Comparison of ENCODE assay signal across 12 cellular contexts in the genomic region with DNA sequence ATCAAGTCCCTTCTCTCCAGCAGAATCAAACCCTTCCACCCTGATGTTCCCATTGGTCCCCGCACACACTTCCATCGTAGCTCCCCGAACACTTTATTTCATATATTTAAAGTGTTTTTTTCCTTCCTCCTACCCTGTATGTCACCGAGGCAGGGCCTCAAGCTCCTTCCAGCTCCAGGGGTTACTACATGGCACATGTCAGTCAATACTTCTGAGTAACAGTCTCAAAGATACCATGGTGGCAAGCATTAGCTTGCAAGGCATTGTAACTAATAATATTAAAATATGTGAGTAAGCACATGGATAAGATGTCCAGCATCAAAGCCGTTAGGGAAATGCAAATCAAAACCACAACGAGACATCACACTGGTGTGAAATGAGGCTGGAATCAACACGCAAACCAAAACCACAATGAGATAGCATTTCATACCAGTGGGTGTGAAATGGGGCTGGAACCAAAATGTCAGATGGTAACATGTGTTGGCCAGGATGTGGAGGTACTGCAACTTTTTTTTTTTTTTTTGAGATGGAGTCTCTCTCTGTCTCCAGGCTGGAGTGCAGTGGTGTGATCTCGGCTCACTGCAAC.
DNase-seq lines count a peak whose midpoint lies in the region; ATAC-seq and TF ChIP-seq lines count a peak whose summit lies in the region.
"Had no signal": no experiment of that assay in that cellular context is flagged by ENCODE, and none has a peak within 500 bp of the region (broad histone marks: within the 10 kb centered on the region; RNA-seq: fewer than 3 reads in every experiment).

No MANE protein-coding gene starts in this region.

- no peak overlapping the region for H3K4me3 Mint-ChIP-seq in activated CD4-positive, alpha-beta memory T cell treated with anti-CD3 and anti-CD28 coated beads, Interleukin-2, amount 10 ng/mL, durations not matched to agents 7 days and 5 days
- H3K4me3 Mint-ChIP-seq in natural killer cell: peak overlapping the region; percentile 52

- no peak for DNase-seq in activated CD4-positive, CD25-positive, alpha-beta regulatory T cell treated with anti-CD3 and anti-CD28 coated beads, Interleukin-2, amount 50 U/mL, for 72 hours
- peak; percentile 65 for DNase-seq in LHCN-M2 (ENCODE audit: low read depth)
- DNase-seq in activated CD4-positive, alpha-beta memory T cell treated with anti-CD3 and anti-CD28 coated beads, Interleukin-2, amount 10 ng/mL, durations not matched to agents 7 days and 5 days: peak; percentile 18
- DNase-seq in natural killer cell: no peak
- DNase-seq in HEK293T (ENCODE audit: extremely low spot score): no peak
- no peak for DNase-seq in mesenteric fat pad (ENCODE audit: low spot score)
- no peak for DNase-seq in NCI-H128 (lab: John Stamatoyannopoulos, UW; ENCODE audit: unreplicated experiment)
- DNase-seq: 8988T; activated naive CD4-positive, alpha-beta T cell treated with anti-CD3 and anti-CD28 coated beads, Interleukin-2, amount 50 U/mL, for 16 hours; Calu3; tibial artery had no signal

- intact Hi-C loops in natural killer cell (cut with micrococcal nuclease): no loop called here

- ATAC-seq in activated CD4-positive, CD25-positive, alpha-beta regulatory T cell treated with anti-CD3 and anti-CD28 coated beads, Interleukin-2, amount 50 U/mL, for 24 hours: peak; percentile 41 to 45
- peak; percentile 42 to 97 (median 52) for ATAC-seq in natural killer cell

- CTCF ChIA-PET in activated CD4-positive, alpha-beta memory T cell treated with anti-CD3 and anti-CD28 coated beads, Interleukin-2, amount 10 ng/mL, durations not matched to agents 7 days and 5 days (lab: Charles Lee): no interaction called here
- CTCF ChIA-PET in HEK293T (lab: Yijun Ruan, JAX): no interaction called here

- no peaks in the 10 kb centered on the region for H3K27me3 Mint-ChIP-seq in activated CD4-positive, alpha-beta memory T cell treated with anti-CD3 and anti-CD28 coated beads, Interleukin-2, amount 10 ng/mL, durations not matched to agents 7 days and 5 days
- no peaks in the 10 kb centered on the region for H3K27me3 Mint-ChIP-seq in natural killer cell (ENCODE audit: low read depth in 2 of 2)

- H3K27ac Mint-ChIP-seq in activated CD4-positive, alpha-beta memory T cell treated with anti-CD3 and anti-CD28 coated beads, Interleukin-2, amount 10 ng/mL, durations not matched to agents 7 days and 5 days: no peak overlapping the region
- H3K27ac Mint-ChIP-seq in natural killer cell: peak overlapping the region in 1 of 2 donors; percentile 47

- no peaks in the 10 kb centered on the region for H3K9me3 Mint-ChIP-seq in activated CD4-positive, alpha-beta memory T cell treated with anti-CD3 and anti-CD28 coated beads, Interleukin-2, amount 10 ng/mL, durations not matched to agents 7 days and 5 days
- no peaks in the 10 kb centered on the region for H3K9me3 Mint-ChIP-seq in natural killer cell

- H3K4me1 Mint-ChIP-seq in activated CD4-positive, alpha-beta memory T cell treated with anti-CD3 and anti-CD28 coated beads, Interleukin-2, amount 10 ng/mL, durations not matched to agents 7 days and 5 days: peaks cover 17% of the 10 kb centered on the region
- peaks cover 38 to 42% of the 10 kb centered on the region in 2 donors for H3K4me1 Mint-ChIP-seq in natural killer cell

- no peaks in the 10 kb centered on the region for H3K36me3 Mint-ChIP-seq in activated CD4-positive, alpha-beta memory T cell treated with anti-CD3 and anti-CD28 coated beads, Interleukin-2, amount 10 ng/mL, durations not matched to agents 7 days and 5 days (ENCODE audit: low read depth)
- no peaks in the 10 kb centered on the region for H3K36me3 Mint-ChIP-seq in natural killer cell

- POLR2A ChIA-PET in activated CD4-positive, alpha-beta memory T cell treated with anti-CD3 and anti-CD28 coated beads, Interleukin-2, amount 10 ng/mL, durations not matched to agents 7 days and 5 days (lab: Charles Lee): no interaction called here
- POLR2A ChIA-PET in HEK293T (lab: Yijun Ruan, JAX): no interaction called here

- TF ChIP-seq CTCF in natural killer cell (IDR thresholded peaks at IDR 0.05): no peak

TF ChIP-seq in HEK293T, 16 proteins besides CTCF, POLR2A, EP300 and RAD21:
- TF ChIP-seq SP1 (IDR thresholded peaks at IDR 0.05) (no peak), FOXM1 (IDR thresholded peaks at IDR 0.05; ENCODE audit: borderline replicate concordance) (no peak), BHLHE40 (IDR thresholded peaks at IDR 0.05; ENCODE audit: borderline replicate concordance) (no peak), ARNT (IDR thresholded peaks at IDR 0.05) (no peak), ZNF384 (IDR thresholded peaks at IDR 0.05) (no peak), ELF4 (IDR thresholded peaks at IDR 0.05) (no peak), CTBP1 (IDR thresholded peaks at IDR 0.05; ENCODE audit: borderline replicate concordance) (no peak), SUZ12 (IDR thresholded peaks at IDR 0.05) (no peak), LEF1 (IDR thresholded peaks at IDR 0.05; ENCODE audit: borderline replicate concordance) (no peak), HDGF (IDR thresholded peaks at IDR 0.05; ENCODE audit: borderline replicate concordance) (no peak), FOXA1 (IDR thresholded peaks at IDR 0.05) (no peak), FOXK2 (IDR thresholded peaks at IDR 0.05) (no peak), NFRKB (IDR thresholded peaks at IDR 0.05) (no peak), TARDBP (IDR thresholded peaks at IDR 0.05) (no peak), L3MBTL2 (conservative IDR thresholded peaks at IDR 0.05) (no peak)
- TF ChIP-seq, protein P1, sequence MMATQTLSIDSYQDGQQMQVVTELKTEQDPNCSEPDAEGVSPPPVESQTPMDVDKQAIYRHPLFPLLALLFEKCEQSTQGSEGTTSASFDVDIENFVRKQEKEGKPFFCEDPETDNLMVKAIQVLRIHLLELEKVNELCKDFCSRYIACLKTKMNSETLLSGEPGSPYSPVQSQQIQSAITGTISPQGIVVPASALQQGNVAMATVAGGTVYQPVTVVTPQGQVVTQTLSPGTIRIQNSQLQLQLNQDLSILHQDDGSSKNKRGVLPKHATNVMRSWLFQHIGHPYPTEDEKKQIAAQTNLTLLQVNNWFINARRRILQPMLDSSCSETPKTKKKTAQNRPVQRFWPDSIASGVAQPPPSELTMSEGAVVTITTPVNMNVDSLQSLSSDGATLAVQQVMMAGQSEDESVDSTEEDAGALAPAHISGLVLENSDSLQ (IDR thresholded peaks at IDR 0.05): no peak

Comparison
In these comparisons a context has a peak if more than half of its experiments do, and no peak if none do; other contexts are left out.
1. DNase-seq: peak in LHCN-M2 (single experiment) and activated CD4-positive, alpha-beta memory T cell treated with anti-CD3 and anti-CD28 coated beads, Interleukin-2, amount 10 ng/mL, durations not matched to agents 7 days and 5 days (single experiment); none in activated CD4-positive, CD25-positive, alpha-beta regulatory T cell treated with anti-CD3 and anti-CD28 coated beads, Interleukin-2, amount 50 U/mL, for 72 hours (single experiment), natural killer cell (single experiment), HEK293T (single experiment), mesenteric fat pad (single experiment) and NCI-H128 (single experiment).